8 cellular contexts compared by ENCODE assay signal in genomic region chrX:103063918-103064434, GRCh38. TPM values are rescaled to one million over a fixed set of nuclear protein-coding genes. Genes with fewer than 3 reads are reported as not detected.
DNase-seq lines count a peak whose midpoint lies in the region; ATAC-seq and TF ChIP-seq lines count a peak whose summit lies in the region.

BEX1 (minus strand) TSS chrX:103064171; CDS start chrX:103063274, 897 bp downstream.

- 0 to 41% (median 15%) methylated on average over 2 to 39 of the region's 39 CpGs for WGBS in adrenal gland, 4 donors
- 3 to 56% (median 6%) methylated on average over 15 to 39 of the region's 39 CpGs for WGBS in spleen, 5 donors

- peaks cover 20% of the 10 kb centered on the region for H3K27me3 ChIP-seq in adrenal gland
- H3K27me3 ChIP-seq in spleen (replicated peaks in 1 of 7) = peaks cover 0 to 20% (median 10%) of the 10 kb centered on the region in 7 donors
- H3K27me3 ChIP-seq in colonic mucosa = no peaks in the 10 kb centered on the region
- H3K27me3 ChIP-seq in gastrocnemius medialis = peaks cover 0 to 14% (median 4%) of the 10 kb centered on the region in 3 donors

- in situ Hi-C loops in gastrocnemius medialis (cut with MboI; ENCODE audit: low sequenced_read_pairs in 4 of 4) = loop anchor here in 1 of 4 donors (25.0 kb wide), 1 partner anchor 98 kb away; no protein-coding TSS in a partner anchor

- H3K9me3 ChIP-seq in adrenal gland (replicated peaks in 1 of 3) (no peaks in the 10 kb centered on the region), spleen (no peaks in the 10 kb centered on the region), colonic mucosa (no peaks in the 10 kb centered on the region), gastrocnemius medialis (no peaks in the 10 kb centered on the region)

- no peaks in the 10 kb centered on the region for H3K4me1 ChIP-seq in adrenal gland (replicated peaks in 1 of 2)
- no peaks in the 10 kb centered on the region for H3K4me1 ChIP-seq in spleen
- no peaks in the 10 kb centered on the region for H3K4me1 ChIP-seq in colonic mucosa
- H3K4me1 ChIP-seq in gastrocnemius medialis = no peaks in the 10 kb centered on the region

- no peak within 1 kb of the TSS for H3K9ac ChIP-seq in colonic mucosa (ENCODE audit: low read depth in 2 of 2, low read length in 2 of 2)

- ATAC-seq in HG02610 (IDR thresholded peaks at IDR 0.05; ENCODE audit: unreplicated experiment) = no peak
- no peak for ATAC-seq in gastrocnemius medialis

- intact Hi-C loops in adrenal gland (cut with DNase I) = no loop called here
- intact Hi-C loops in spleen (cut with DNase I; ENCODE audit: low total_unique reads) = no loop called here
- intact Hi-C loops in colonic mucosa (cut with DNase I) = no loop called here
- intact Hi-C loops in gastrocnemius medialis (cut with DNase I; ENCODE audit: low total_unique reads) = no loop called here

- H3K36me3 ChIP-seq in adrenal gland (replicated peaks in 1 of 2) (no peaks in the 10 kb centered on the region), spleen (no peaks in the 10 kb centered on the region), colonic mucosa (no peaks in the 10 kb centered on the region), gastrocnemius medialis (no peaks in the 10 kb centered on the region)

- H3K4me3 ChIP-seq in adrenal gland (peak within 1 kb of the TSS in 1 of 4 donors; percentile 31), spleen (peak within 1 kb of the TSS in 7 of 8 donors; percentile 15 to 59 (median 29)), colonic mucosa (no peak within 1 kb of the TSS), gastrocnemius medialis (peak within 1 kb of the TSS in 1 of 4 donors; percentile 17)

- TF ChIP-seq POLR2A in adrenal gland (IDR thresholded peaks at IDR 0.05) = peak in 1 of 2 donors; percentile 44
- TF ChIP-seq POLR2A in spleen (IDR thresholded peaks at IDR 0.05) = no peak
- TF ChIP-seq POLR2A in gastrocnemius medialis (IDR thresholded peaks at IDR 0.05) = no peak

- H3K27ac ChIP-seq in adrenal gland (peak within 1 kb of the TSS in 1 of 5 donors; percentile 65), spleen (no peak within 1 kb of the TSS), colonic mucosa (no peak within 1 kb of the TSS), gastrocnemius medialis (no peak within 1 kb of the TSS)

- TF ChIP-seq CTCF in adrenal gland (IDR thresholded peaks at IDR 0.05) (no peak), spleen (IDR thresholded peaks at IDR 0.05 in 8 of 11, conservative IDR thresholded peaks at IDR 0.05 in 3 of 11) (no peak), colonic mucosa (IDR thresholded peaks at IDR 0.05) (no peak), gastrocnemius medialis (IDR thresholded peaks at IDR 0.05 in 4 of 5, conservative IDR thresholded peaks at IDR 0.05 in 1 of 5) (no peak)

- DNase-seq in ELF-1 (ENCODE audit: low read depth, low spot score) = peak; percentile 56
- DNase-seq in NCI-H2107 (lab: John Stamatoyannopoulos, UW) = peak; percentile 84
- peak; percentile 24 to 91 (median 56) for DNase-seq in adrenal gland
- DNase-seq in hippocampal formation (lab: John Stamatoyannopoulos, UW) = peak; percentile 41 to 69
- peak; percentile 78 for DNase-seq in spleen
- DNase-seq in colonic mucosa = no peak
- DNase-seq in gastrocnemius medialis = no peak

RNA-seq across cellular contexts. Expression of gene BEX1, which starts in this region (rescaled TPM):
- 10 to 100 TPM in 4 of 8 donors, 1 to 10 TPM in 4; 1.4 to 56.9 (median 9.2) TPM for total RNA-seq in adrenal gland
- 100 to 1,000 TPM in 1 of 3 donors, 10 to 100 TPM in 2; 25.3 to 105 (median 57.3) TPM for polyA plus RNA-seq in adrenal gland
- total RNA-seq in spleen = 1 to 10 TPM in 6 of 7 donors, under 1 TPM in 1; 0.85 to 3.4 (median 1.4) TPM
- polyA plus RNA-seq in spleen = 1 to 10 TPM in 2 of 3 donors, under 1 TPM in 1; 1.00 to 5.9 (median 1.9) TPM
- 1 to 10 TPM in 1 of 2 donors, under 1 TPM in 1; 0.77 to 1.9 TPM for total RNA-seq in colonic mucosa
- total RNA-seq in gastrocnemius medialis = not detected

Comparison
In these comparisons a context has a peak if more than half of its experiments do, and no peak if none do; other contexts are left out.
1. DNase-seq: peak in ELF-1 (single experiment), NCI-H2107 (single experiment), adrenal gland (7 of 7), hippocampal formation (2 of 2) and spleen (single experiment); none in colonic mucosa (single experiment) and gastrocnemius medialis (0 of 2).